Comparison of ENCODE assay signal across 1 cellular context in genomic region chr1:24793762-24794161, GRCh38.
TF ChIP-seq lines count a peak whose summit lies in the region.

No MANE protein-coding gene starts in this region.

TF ChIP-seq in WTC11, 78 proteins besides CTCF, POLR2A, EP300 and RAD21 (continued from another document):
- TF ChIP-seq NFATC4 (CRISPR knock-in tag; IDR thresholded peaks at IDR 0.05) (no peak), GRHL2 (CRISPR knock-in tag; IDR thresholded peaks at IDR 0.05; ENCODE audit: insufficient replicate concordance, severe bottlenecking) (no peak), ZBTB21 (CRISPR knock-in tag; IDR thresholded peaks at IDR 0.05; ENCODE audit: borderline replicate concordance) (no peak), ZNF532 (CRISPR knock-in tag; IDR thresholded peaks at IDR 0.05; ENCODE audit: borderline replicate concordance) (no peak), NR2C2 (CRISPR knock-in tag; IDR thresholded peaks at IDR 0.05) (no peak), ZMAT4 (CRISPR knock-in tag; IDR thresholded peaks at IDR 0.05) (no peak), ZSCAN18 (CRISPR knock-in tag; IDR thresholded peaks at IDR 0.05) (no peak), SMAD3 (CRISPR knock-in tag; IDR thresholded peaks at IDR 0.05; ENCODE audit: borderline replicate concordance) (no peak), ATF1 (CRISPR knock-in tag; IDR thresholded peaks at IDR 0.05) (no peak), FOXJ3 (CRISPR knock-in tag; IDR thresholded peaks at IDR 0.05; ENCODE audit: borderline replicate concordance) (no peak), EMX1 (CRISPR knock-in tag; IDR thresholded peaks at IDR 0.05) (no peak), RELA (CRISPR knock-in tag; IDR thresholded peaks at IDR 0.05; ENCODE audit: borderline replicate concordance) (no peak), USF2 (CRISPR knock-in tag; IDR thresholded peaks at IDR 0.05) (no peak)
